ENCODE assay signal across 15 cellular contexts in genomic region chr4:15007201-15007600, GRCh38. TPM values are rescaled to one million over a fixed set of nuclear protein-coding genes. Genes with fewer than 3 reads are reported as not detected.
DNase-seq lines count a peak whose midpoint lies in the region; ATAC-seq, FAIRE-seq and TF ChIP-seq lines count a peak whose summit lies in the region.
"Had no signal": no experiment of that assay in that cellular context is flagged by ENCODE, and none has a peak within 500 bp of the region (broad histone marks: within the 10 kb centered on the region; RNA-seq: fewer than 3 reads in every experiment).

No MANE protein-coding gene starts in this region.

- H3K9me3 ChIP-seq in SK-N-SH (no peaks in the 10 kb centered on the region), endothelial cell of umbilical vein (replicated peaks; ENCODE audit: control insufficient read depth, insufficient read depth, low read length) (no peaks in the 10 kb centered on the region), sigmoid colon (no peaks in the 10 kb centered on the region)
- H3K9me3 ChIP-seq: tibial nerve had no signal

- FAIRE-seq in RCC 7860 (lab: Jason Lieb, UNC) (no peak), endothelial cell of umbilical vein (lab: Jason Lieb, UNC) (no peak)
- FAIRE-seq: HepG2, TTC549 had no signal

- H3K9ac ChIP-seq in SK-N-SH (no peak overlapping the region), endothelial cell of umbilical vein (replicated peaks; ENCODE audit: extremely low read depth, insufficient read depth, low read length) (no peak overlapping the region)

- no peaks in the 10 kb centered on the region for H3F3A ChIP-seq in SK-N-SH (replicated peaks; ENCODE audit: insufficient read depth)

- no peak overlapping the region; a peak in 1 of 4 replicates for H3K4me3 ChIP-seq in SK-N-SH (ENCODE audit: low read depth in 2 of 2, low read length in 1 of 2)
- no peak overlapping the region for H3K4me3 ChIP-seq in endothelial cell of umbilical vein (replicated peaks in 1 of 3; ENCODE audit: insufficient read depth in 1 of 3, low read depth in 1 of 3, low read length in 3 of 3)
- H3K4me3 ChIP-seq in sigmoid colon: peak overlapping the region in 1 of 4 donors; percentile 16
- H3K4me3 ChIP-seq: tibial nerve had no signal

- peak; percentile 6 for DNase-seq in SK-N-SH
- DNase-seq in RCC 7860 (ENCODE audit: low spot score): peak; percentile 50
- no peak for DNase-seq in endothelial cell of umbilical vein (ENCODE audit: low read depth, low spot score)
- DNase-seq in sigmoid colon: no peak
- no peak for DNase-seq in NCI-H2227 (lab: John Stamatoyannopoulos, UW; ENCODE audit: unreplicated experiment)
- DNase-seq in activated effector memory CD4-positive, alpha-beta T cell treated with Interleukin-2 at 50 U/mL for 16 hours: no peak
- DNase-seq in NCI-H146 treated with DMSO at 0.1 percent for 48 hours (lab: John Stamatoyannopoulos, UW; ENCODE audit: unreplicated experiment): no peak
- DNase-seq: activated naive CD4-positive, alpha-beta T cell treated with anti-CD3 and anti-CD28 coated beads, Interleukin-2, amount 10 ng/mL, durations not matched to agents 7 days and 5 days; midbrain; NCI-H1417 treated with DMSO at 0.1 percent for 48 hours had no signal

- H3K27me3 ChIP-seq in SK-N-SH (ENCODE audit: insufficient read depth) (no peaks in the 10 kb centered on the region), endothelial cell of umbilical vein (ENCODE audit: control insufficient read depth in 2 of 2, insufficient read depth in 2 of 2, low read length in 2 of 2) (no peaks in the 10 kb centered on the region), sigmoid colon (no peaks in the 10 kb centered on the region)
- H3K27me3 ChIP-seq: tibial nerve had no signal

- TF ChIP-seq EP300 in SK-N-SH (IDR thresholded peaks at IDR 0.05; ENCODE audit: borderline replicate concordance in 1 of 2, low read depth in 1 of 2, low read length in 1 of 2): no peak
- TF ChIP-seq EP300 in sigmoid colon (IDR thresholded peaks at IDR 0.05): no peak

- H3K36me3 ChIP-seq in SK-N-SH (replicated peaks in 1 of 2; ENCODE audit: control insufficient read depth in 1 of 2, insufficient read depth in 2 of 2, low read length in 1 of 2): peaks cover 32 to 40% of the 10 kb centered on the region in 2 experiments
- H3K36me3 ChIP-seq in endothelial cell of umbilical vein (ENCODE audit: control insufficient read depth in 2 of 2, extremely low read depth in 1 of 2, insufficient read depth in 2 of 2, low read length in 2 of 2): peaks cover 0 to 6% of the 10 kb centered on the region in 2 experiments
- peaks cover 0 to 18% (median 1%) of the 10 kb centered on the region in 4 donors for H3K36me3 ChIP-seq in sigmoid colon

- H3K27ac ChIP-seq in SK-N-SH (ENCODE audit: low read depth in 2 of 2, low read length in 1 of 2) (no peak overlapping the region; a peak in 1 of 4 replicates), endothelial cell of umbilical vein (ENCODE audit: insufficient read depth, low read depth, low read length) (no peak overlapping the region), sigmoid colon (peak overlapping the region in 3 of 4 donors; percentile 96 to 100 (median 100))
- H3K27ac ChIP-seq: RWPE1 had no signal

- no TSS peak for BruUV-seq in endothelial cell of umbilical vein (replicated peaks; lab: Mats Ljungman, UMichigan)

- WGBS in SK-N-SH (ENCODE audit: low lambda C conversion rate): 86% methylated on average over 6 of the region's 6 CpGs
- 91 to 95% methylated on average over 6 of the region's 6 CpGs for WGBS in sigmoid colon, 2 donors

- H3K9me1 ChIP-seq in endothelial cell of umbilical vein (replicated peaks; ENCODE audit: control insufficient read depth, extremely low read depth, insufficient read depth, low read length): no peaks in the 10 kb centered on the region

- no peak for ATAC-seq in SK-N-SH treated with all-trans-retinoic acid at 6 μM for 48 hours
- ATAC-seq: HepG2 had no signal

- TF ChIP-seq CTCF in SK-N-SH (IDR thresholded peaks at IDR 0.05): no peak
- TF ChIP-seq CTCF in endothelial cell of umbilical vein (IDR thresholded peaks at IDR 0.05; ENCODE audit: extremely low read depth in 1 of 2, insufficient read depth in 1 of 2, low read depth in 1 of 2, low read length in 2 of 2): no peak
- no peak for TF ChIP-seq CTCF in sigmoid colon (IDR thresholded peaks at IDR 0.05)

- intact Hi-C loops in endothelial cell of umbilical vein (cut with micrococcal nuclease): loop anchor here (10.0 kb wide), 2 partner anchors 448 to 842 kb away; no protein-coding TSS in a partner anchor
- intact Hi-C loops in sigmoid colon (cut with DNase I): loop anchor here (10.0 kb wide), 3 partner anchors 402 to 1352 kb away; no protein-coding TSS in a partner anchor

- peak overlapping the region; percentile 75 for H3K4me2 ChIP-seq in SK-N-SH
- peak overlapping the region; percentile 95 for H3K4me2 ChIP-seq in endothelial cell of umbilical vein (ENCODE audit: insufficient read depth, low read length)

- H3K4me1 ChIP-seq in SK-N-SH (ENCODE audit: control insufficient read depth in 1 of 2, insufficient read depth in 2 of 2, low read depth in 1 of 2, low read length in 1 of 2) (peaks cover 18 to 28% of the 10 kb centered on the region in 2 experiments; a peak in 3 of 4 replicates), endothelial cell of umbilical vein (ENCODE audit: control insufficient read depth, extremely low read depth, insufficient read depth, low read length) (peaks cover 13% of the 10 kb centered on the region), sigmoid colon (peaks cover 0 to 66% (median 60%) of the 10 kb centered on the region in 4 donors)

- CTCF ChIA-PET in SK-N-SH (lab: Yijun Ruan, JAX) (no interaction called here), endothelial cell of umbilical vein (lab: Charles Lee) (interaction anchor here (1.4 to 2.9 kb wide), 3 partner anchors 15 to 27 kb away, joined by 3 to 9 read pairs (median 4); no protein-coding TSS in a partner anchor)

- TF ChIP-seq POLR2A in endothelial cell of umbilical vein (IDR thresholded peaks at IDR 0.05; ENCODE audit: low read depth, low read length): no peak
- TF ChIP-seq POLR2A in sigmoid colon (IDR thresholded peaks at IDR 0.05): no peak

- no peaks in the 10 kb centered on the region for H3K9me2 ChIP-seq in SK-N-SH

- POLR2A ChIA-PET in SK-N-SH (lab: Yijun Ruan, JAX): no interaction called here
- POLR2A ChIA-PET in endothelial cell of umbilical vein (lab: Charles Lee): no interaction called here

- no peak for TF ChIP-seq RAD21 in SK-N-SH (IDR thresholded peaks at IDR 0.05; ENCODE audit: low read length)

- no peak overlapping the region for H2AFZ ChIP-seq in SK-N-SH (ENCODE audit: low read depth)
- no peak overlapping the region for H2AFZ ChIP-seq in endothelial cell of umbilical vein (ENCODE audit: low read depth, low read length)

- peaks cover 82% of the 10 kb centered on the region for H3K79me2 ChIP-seq in SK-N-SH (ENCODE audit: insufficient read depth)
- peaks cover 56% of the 10 kb centered on the region for H3K79me2 ChIP-seq in endothelial cell of umbilical vein (ENCODE audit: control insufficient read depth, insufficient read depth, low read length)

- dilution Hi-C loops in endothelial cell of umbilical vein (cut with MboI; ENCODE audit: extremely low pct_ligation_motif_present, low sequenced_read_pairs): no loop called here

- H4K20me1 ChIP-seq in SK-N-SH (ENCODE audit: insufficient read depth) (peaks cover 28% of the 10 kb centered on the region), endothelial cell of umbilical vein (replicated peaks; ENCODE audit: control insufficient read depth, extremely low read depth, insufficient read depth, low read length) (no peaks in the 10 kb centered on the region)

TF ChIP-seq in SK-N-SH, 30 proteins besides CTCF, POLR2A, EP300 and RAD21:
- TF ChIP-seq EZH2phosphoT487 (IDR thresholded peaks at IDR 0.05; ENCODE audit: borderline replicate concordance, low read depth) (no peak), SIN3A (IDR thresholded peaks at IDR 0.05; ENCODE audit: borderline replicate concordance, low read depth, low read length) (no peak), FOXJ3 (CRISPR knock-in tag; IDR thresholded peaks at IDR 0.05) (no peak)

TF ChIP-seq in SK-N-SH treated with all-trans-retinoic acid at 6 μM for 48 hours, 23 proteins besides CTCF, POLR2A, EP300 and RAD21:
- TF ChIP-seq CSDC2 (CRISPR knock-in tag; IDR thresholded peaks at IDR 0.05): no peak
- no peak for TF ChIP-seq PPARA (CRISPR knock-in tag; IDR thresholded peaks at IDR 0.05; ENCODE audit: borderline replicate concordance)
- TF ChIP-seq TOX (CRISPR knock-in tag; IDR thresholded peaks at IDR 0.05; ENCODE audit: borderline replicate concordance): no peak
- TF ChIP-seq ESRRG (CRISPR knock-in tag; IDR thresholded peaks at IDR 0.05): no peak
TF ChIP-seq in SK-N-SH treated with all-trans-retinoic acid at 6 μM for 48 hours: peak in this region for 0.

TF ChIP-seq in endothelial cell of umbilical vein, 7 proteins besides CTCF, POLR2A, EP300 and RAD21:
- TF ChIP-seq POLR2AphosphoS5 (IDR thresholded peaks at IDR 0.05; ENCODE audit: insufficient read depth, low read depth, low read length): no peak
TF ChIP-seq in endothelial cell of umbilical vein: peak in this region for 0.

RNA-seq across cellular contexts. Expression of gene CPEB2, which starts 4.9 kb away (rescaled TPM):
- polyA plus RNA-seq in SK-N-SH (2012; rRNA removed) (2.1 and 2.8 TPM in 2 replicates), endothelial cell of umbilical vein (1.8 and 2.8 TPM in 2 replicates), sigmoid colon (1 to 10 TPM; 6.4 to 9.6 (median 7.2) TPM)
- 3.4 and 3.6 TPM in 2 replicates for polyA plus RNA-seq in SK-N-SH (2012; cell fraction: cytosol; rRNA removed)
- 5.7 and 12.7 TPM in 2 replicates for polyA plus RNA-seq in SK-N-SH (2012; cell fraction: nucleus; rRNA removed)
- total RNA-seq in endothelial cell of umbilical vein (11.7 and 14.8 TPM in 2 replicates), sigmoid colon (10 to 100 TPM; 27.5 to 39.2 (median 30.4) TPM)
- polyA plus RNA-seq in endothelial cell of umbilical vein (2011; cell fraction: cytosol; rRNA removed): 2.9 and 3.2 TPM in 2 replicates
- 10.3 and 10.5 TPM in 2 replicates for polyA plus RNA-seq in endothelial cell of umbilical vein (2011; cell fraction: nucleus; rRNA removed)
- 6.8 and 7.2 TPM in 2 replicates for polyA plus RNA-seq in endothelial cell of umbilical vein (2012)
- polyA minus RNA-seq in endothelial cell of umbilical vein: 7.6 and 8.5 TPM in 2 replicates
- polyA minus RNA-seq in endothelial cell of umbilical vein (2011; cell fraction: cytosol; rRNA and poly(A)+ RNA removed): 3.6 TPM
- polyA minus RNA-seq in endothelial cell of umbilical vein (2011; cell fraction: nucleus; rRNA and poly(A)+ RNA removed): 10.7 and 12.6 TPM in 2 replicates

Comparison
In these comparisons a context has a peak if more than half of its experiments do, and no peak if none do; other contexts are left out.
1. DNase-seq: peak in SK-N-SH (single experiment) and RCC 7860 (single experiment); none in endothelial cell of umbilical vein (single experiment), sigmoid colon (single experiment), NCI-H2227 (single experiment), activated effector memory CD4-positive, alpha-beta T cell treated with Interleukin-2 at 50 U/mL for 16 hours (single experiment) and NCI-H146 treated with DMSO at 0.1 percent for 48 hours (single experiment).
2. H3K27ac ChIP-seq: peak in sigmoid colon (3 of 4); none in SK-N-SH (0 of 2) and endothelial cell of umbilical vein (single experiment).